In genomic region chr16:88533945-88534641, GRCh38 we compare ENCODE assay signal across 8 cellular contexts. TPM values are rescaled to one million over a fixed set of nuclear protein-coding genes. Genes with fewer than 3 reads are reported as not detected.
DNase-seq lines count a peak whose midpoint lies in the region; ATAC-seq, FAIRE-seq and TF ChIP-seq lines count a peak whose summit lies in the region.

No MANE protein-coding gene starts in this region.

- dilution Hi-C loops in keratinocyte (cut with MboI; ENCODE audit: extremely low pct_ligation_motif_present, low sequenced_read_pairs): no loop called here

- no peaks in the 10 kb centered on the region for H4K20me1 ChIP-seq in keratinocyte (ENCODE audit: control insufficient read depth, extremely low read depth, insufficient read depth, low read length)

- H3K9ac ChIP-seq in HUES64 (ENCODE audit: low read depth, low read length) (peak overlapping the region; percentile 90), keratinocyte (ENCODE audit: control insufficient read depth, extremely low read depth, insufficient read depth, low read length) (peak overlapping the region; percentile 70)

- H3K4me2 ChIP-seq in keratinocyte (ENCODE audit: control insufficient read depth, extremely low read depth, insufficient read depth, low read depth, low read length): peak overlapping the region; percentile 32

- no peaks in the 10 kb centered on the region for H3K9me3 Mint-ChIP-seq in central memory CD8-positive, alpha-beta T cell

- H3K36me3 Mint-ChIP-seq in central memory CD8-positive, alpha-beta T cell (ENCODE audit: insufficient read depth): peaks cover 31% of the 10 kb centered on the region

- H3K27me3 ChIP-seq in HUES64 (ENCODE audit: insufficient read depth, low read length): no peaks in the 10 kb centered on the region
- H3K27me3 ChIP-seq in keratinocyte (ENCODE audit: control insufficient read depth, extremely low read depth, insufficient read depth, low read length): peaks cover 17% of the 10 kb centered on the region

- H3K9me1 ChIP-seq in keratinocyte (ENCODE audit: control insufficient read depth, extremely low read depth, insufficient read depth, low read length): no peaks in the 10 kb centered on the region

- no peak overlapping the region for H2AFZ ChIP-seq in keratinocyte (ENCODE audit: control insufficient read depth, low read length)

- WGBS in HUES64: under 1% methylated on average over 113 of the region's 113 CpGs

- ATAC-seq in activated CD4-positive, CD25-positive, alpha-beta regulatory T cell treated with anti-CD3 and anti-CD28 coated beads, Interleukin-2, amount 50 U/mL, for 24 hours: peak; percentile 80 to 81
- peak; percentile 85 for ATAC-seq in central memory CD8-positive, alpha-beta T cell (replicated peaks; ENCODE audit: extremely low read depth, poor library complexity, severe bottlenecking)
- no peak for ATAC-seq in GM18870 (IDR thresholded peaks at IDR 0.05; ENCODE audit: unreplicated experiment)

- peaks cover 3% of the 10 kb centered on the region for H3K79me2 ChIP-seq in keratinocyte (ENCODE audit: control insufficient read depth, insufficient read depth, low read length)

- no peaks in the 10 kb centered on the region for H3K27me3 Mint-ChIP-seq in central memory CD8-positive, alpha-beta T cell

- no peak for FAIRE-seq in keratinocyte (lab: Jason Lieb, UNC)

- no peaks in the 10 kb centered on the region for H3K9me3 ChIP-seq in HUES64 (ENCODE audit: insufficient read depth, low read depth, low read length)
- H3K9me3 ChIP-seq in keratinocyte (ENCODE audit: control insufficient read depth, low read depth, low read length): no peaks in the 10 kb centered on the region

- H3K27ac Mint-ChIP-seq in central memory CD8-positive, alpha-beta T cell (ENCODE audit: low read depth): peak overlapping the region; percentile 67

- H3K27ac ChIP-seq in HUES64 (ENCODE audit: low read depth, low read length): peak overlapping the region; percentile 80; the same call in 1 of the 2 replicates
- peak overlapping the region; percentile 47 for H3K27ac ChIP-seq in keratinocyte (ENCODE audit: control insufficient read depth, insufficient read depth, low read length)

- peak overlapping the region; percentile 65 for H3K4me3 Mint-ChIP-seq in central memory CD8-positive, alpha-beta T cell

- H3K36me3 ChIP-seq in HUES64 (ENCODE audit: insufficient read depth, low read length) (no peaks in the 10 kb centered on the region), keratinocyte (ENCODE audit: control insufficient read depth in 2 of 2, extremely low read depth in 1 of 2, insufficient read depth in 2 of 2, low read length in 2 of 2) (peaks cover 0 to 4% of the 10 kb centered on the region in 2 experiments)

- no peaks in the 10 kb centered on the region for H3K4me1 ChIP-seq in HUES64 (ENCODE audit: insufficient read depth, low read length)
- peaks cover 13% of the 10 kb centered on the region for H3K4me1 ChIP-seq in keratinocyte (ENCODE audit: control insufficient read depth, extremely low read depth, insufficient read depth, low read length)

- H3K4me3 ChIP-seq in AG09309 (ENCODE audit: control insufficient read depth, low read depth, low read length) (peak overlapping the region; percentile 49), HUES64 (ENCODE audit: low read length) (peak overlapping the region; percentile 87), keratinocyte (ENCODE audit: control insufficient read depth in 2 of 3, extremely low read depth in 1 of 3, insufficient read depth in 2 of 3, low read depth in 1 of 3, low read length in 3 of 3) (peak overlapping the region; percentile 43 to 67 (median 49))

- no peak for TF ChIP-seq CTCF in AG09309 (IDR thresholded peaks at IDR 0.05; ENCODE audit: control insufficient read depth, insufficient read depth, low read depth, low read length, missing control alignments)
- peak in 1 of 3 experiments; percentile 18 for TF ChIP-seq CTCF in keratinocyte (optimal IDR thresholded peaks at IDR 0.05 in 1 of 3, IDR thresholded peaks at IDR 0.05 in 1 of 3, conservative IDR thresholded peaks at IDR 0.05 in 1 of 3; ENCODE audit: extremely low read depth in 1 of 3, insufficient read depth in 2 of 3, low read length in 3 of 3)

- peak; percentile 82 for TF ChIP-seq POLR2A in GM19193 (IDR thresholded peaks at IDR 0.05; ENCODE audit: extremely low read depth, insufficient read depth, insufficient read length)

- DNase-seq in AG09309 (ENCODE audit: low read depth) (no peak), keratinocyte (ENCODE audit: low read depth, low spot score) (no peak)
- peak in 1 of 2 donors; percentile 58 for DNase-seq in central memory CD8-positive, alpha-beta T cell (ENCODE audit: low spot score in 2 of 2)
- peak; percentile 40 to 75 (median 68) for DNase-seq in stimulated activated CD4-positive, alpha-beta T cell treated with anti-CD3 and anti-CD28 coated beads, Interleukin-1b, Interleukin-23, amount 100 ng/mL, for 24 hours (ENCODE audit: low read depth in 4 of 4, low spot score in 1 of 4)

- peaks cover 36% of the 10 kb centered on the region for H3K4me1 Mint-ChIP-seq in central memory CD8-positive, alpha-beta T cell

RNA-seq across cellular contexts. Expression of gene ZC3H18, which starts 36.1 kb away (rescaled TPM):
- polyA plus RNA-seq in HUES64 (2013, experiment 1 of 2): 46.2 TPM
- 47.7 TPM for polyA plus RNA-seq in HUES64 (2013, experiment 2 of 2)
- 6.0 to 18.4 TPM (median 7.5 TPM) in 3 replicates for polyA plus RNA-seq in keratinocyte
- 41.9 TPM for polyA plus RNA-seq in keratinocyte (2011; ENCODE audit: low read depth)
- polyA plus RNA-seq in keratinocyte (2011; cell fraction: cytosol; rRNA removed): 7.9 and 14.1 TPM in 2 replicates
- 35.2 and 35.5 TPM in 2 replicates for polyA plus RNA-seq in keratinocyte (2011; cell fraction: nucleus; rRNA removed)
- polyA plus RNA-seq in keratinocyte (2012; ENCODE audit: low replicate concordance): 19.7 and 27.8 TPM in 2 replicates
- polyA minus RNA-seq in keratinocyte: 5.9 to 16.2 TPM (median 6.5 TPM) in 3 replicates
- polyA minus RNA-seq in keratinocyte (2011; cell fraction: cytosol; rRNA and poly(A)+ RNA removed): 12.9 TPM
- polyA minus RNA-seq in keratinocyte (2011; cell fraction: nucleus; rRNA and poly(A)+ RNA removed): 14.8 and 14.9 TPM in 2 replicates

Comparison
In these comparisons a context has a peak if more than half of its experiments do, and no peak if none do; other contexts are left out.
1. DNase-seq: peak in stimulated activated CD4-positive, alpha-beta T cell treated with anti-CD3 and anti-CD28 coated beads, Interleukin-1b, Interleukin-23, amount 100 ng/mL, for 24 hours (4 of 4); none in AG09309 (single experiment) and keratinocyte (single experiment).
2. Peak in every context shown above with its lines, with median percentiles within 50 percentile points of each other: H3K4me3 ChIP-seq.